1 cellular context compared by ENCODE assay signal in genomic region chrX:139750390-139750789, GRCh38.
TF ChIP-seq lines count a peak whose summit lies in the region.

No MANE protein-coding gene starts in this region.

TF ChIP-seq in HepG2, 621 proteins besides CTCF, POLR2A, EP300 and RAD21 (continued from another document):
- TF ChIP-seq, protein P1, sequence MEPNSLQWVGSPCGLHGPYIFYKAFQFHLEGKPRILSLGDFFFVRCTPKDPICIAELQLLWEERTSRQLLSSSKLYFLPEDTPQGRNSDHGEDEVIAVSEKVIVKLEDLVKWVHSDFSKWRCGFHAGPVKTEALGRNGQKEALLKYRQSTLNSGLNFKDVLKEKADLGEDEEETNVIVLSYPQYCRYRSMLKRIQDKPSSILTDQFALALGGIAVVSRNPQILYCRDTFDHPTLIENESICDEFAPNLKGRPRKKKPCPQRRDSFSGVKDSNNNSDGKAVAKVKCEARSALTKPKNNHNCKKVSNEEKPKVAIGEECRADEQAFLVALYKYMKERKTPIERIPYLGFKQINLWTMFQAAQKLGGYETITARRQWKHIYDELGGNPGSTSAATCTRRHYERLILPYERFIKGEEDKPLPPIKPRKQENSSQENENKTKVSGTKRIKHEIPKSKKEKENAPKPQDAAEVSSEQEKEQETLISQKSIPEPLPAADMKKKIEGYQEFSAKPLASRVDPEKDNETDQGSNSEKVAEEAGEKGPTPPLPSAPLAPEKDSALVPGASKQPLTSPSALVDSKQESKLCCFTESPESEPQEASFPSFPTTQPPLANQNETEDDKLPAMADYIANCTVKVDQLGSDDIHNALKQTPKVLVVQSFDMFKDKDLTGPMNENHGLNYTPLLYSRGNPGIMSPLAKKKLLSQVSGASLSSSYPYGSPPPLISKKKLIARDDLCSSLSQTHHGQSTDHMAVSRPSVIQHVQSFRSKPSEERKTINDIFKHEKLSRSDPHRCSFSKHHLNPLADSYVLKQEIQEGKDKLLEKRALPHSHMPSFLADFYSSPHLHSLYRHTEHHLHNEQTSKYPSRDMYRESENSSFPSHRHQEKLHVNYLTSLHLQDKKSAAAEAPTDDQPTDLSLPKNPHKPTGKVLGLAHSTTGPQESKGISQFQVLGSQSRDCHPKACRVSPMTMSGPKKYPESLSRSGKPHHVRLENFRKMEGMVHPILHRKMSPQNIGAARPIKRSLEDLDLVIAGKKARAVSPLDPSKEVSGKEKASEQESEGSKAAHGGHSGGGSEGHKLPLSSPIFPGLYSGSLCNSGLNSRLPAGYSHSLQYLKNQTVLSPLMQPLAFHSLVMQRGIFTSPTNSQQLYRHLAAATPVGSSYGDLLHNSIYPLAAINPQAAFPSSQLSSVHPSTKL (CRISPR knock-in tag; IDR thresholded peaks at IDR 0.05): no peak
- TF ChIP-seq ZSCAN21 (CRISPR knock-in tag; IDR thresholded peaks at IDR 0.05; ENCODE audit: borderline replicate concordance): no peak
- no peak for TF ChIP-seq IRF1 (CRISPR knock-in tag; IDR thresholded peaks at IDR 0.05; ENCODE audit: low read depth)
- TF ChIP-seq ZNF839 (CRISPR knock-in tag; IDR thresholded peaks at IDR 0.05; ENCODE audit: borderline replicate concordance): no peak
- no peak for TF ChIP-seq CC2D1A (CRISPR knock-in tag; IDR thresholded peaks at IDR 0.05)
- TF ChIP-seq NR1H2 (CRISPR knock-in tag; IDR thresholded peaks at IDR 0.05; ENCODE audit: borderline replicate concordance, low read depth): no peak
- no peak for TF ChIP-seq ZNF615 (CRISPR knock-in tag; IDR thresholded peaks at IDR 0.05; ENCODE audit: borderline replicate concordance)
- TF ChIP-seq GATA4 (IDR thresholded peaks at IDR 0.05; ENCODE audit: borderline replicate concordance, low read depth): no peak
- no peak for TF ChIP-seq DMAP1 (CRISPR knock-in tag; IDR thresholded peaks at IDR 0.05)
- TF ChIP-seq, protein P2, sequence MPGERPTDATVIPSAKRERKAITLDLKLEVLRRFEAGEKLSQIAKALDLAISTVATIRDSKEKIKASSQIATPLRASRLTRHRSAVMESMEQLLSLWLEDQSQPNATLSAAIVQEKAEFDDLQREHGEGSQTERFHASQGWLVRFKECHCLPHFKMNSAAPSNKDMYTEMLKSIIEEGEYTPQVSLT (CRISPR knock-in tag; IDR thresholded peaks at IDR 0.05; ENCODE audit: borderline replicate concordance, low read depth): no peak
- TF ChIP-seq HOXA5 (CRISPR knock-in tag; IDR thresholded peaks at IDR 0.05): no peak
- TF ChIP-seq ZFP36L2 (CRISPR knock-in tag; IDR thresholded peaks at IDR 0.05): no peak
- TF ChIP-seq, protein P3, sequence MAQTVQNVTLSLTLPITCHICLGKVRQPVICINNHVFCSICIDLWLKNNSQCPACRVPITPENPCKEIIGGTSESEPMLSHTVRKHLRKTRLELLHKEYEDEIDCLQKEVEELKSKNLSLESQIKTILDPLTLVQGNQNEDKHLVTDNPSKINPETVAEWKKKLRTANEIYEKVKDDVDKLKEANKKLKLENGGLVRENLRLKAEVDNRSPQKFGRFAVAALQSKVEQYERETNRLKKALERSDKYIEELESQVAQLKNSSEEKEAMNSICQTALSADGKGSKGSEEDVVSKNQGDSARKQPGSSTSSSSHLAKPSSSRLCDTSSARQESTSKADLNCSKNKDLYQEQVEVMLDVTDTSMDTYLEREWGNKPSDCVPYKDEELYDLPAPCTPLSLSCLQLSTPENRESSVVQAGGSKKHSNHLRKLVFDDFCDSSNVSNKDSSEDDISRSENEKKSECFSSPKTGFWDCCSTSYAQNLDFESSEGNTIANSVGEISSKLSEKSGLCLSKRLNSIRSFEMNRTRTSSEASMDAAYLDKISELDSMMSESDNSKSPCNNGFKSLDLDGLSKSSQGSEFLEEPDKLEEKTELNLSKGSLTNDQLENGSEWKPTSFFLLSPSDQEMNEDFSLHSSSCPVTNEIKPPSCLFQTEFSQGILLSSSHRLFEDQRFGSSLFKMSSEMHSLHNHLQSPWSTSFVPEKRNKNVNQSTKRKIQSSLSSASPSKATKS (CRISPR knock-in tag; IDR thresholded peaks at IDR 0.05): no peak
- TF ChIP-seq KDM1A (CRISPR knock-in tag; IDR thresholded peaks at IDR 0.05): no peak
- no peak for TF ChIP-seq ZNF382 (CRISPR knock-in tag; IDR thresholded peaks at IDR 0.05; ENCODE audit: borderline replicate concordance)
- TF ChIP-seq ZNF205 (CRISPR knock-in tag; IDR thresholded peaks at IDR 0.05): no peak
- no peak for TF ChIP-seq SP1 (IDR thresholded peaks at IDR 0.05)
- no peak for TF ChIP-seq SP1 (CRISPR knock-in tag; IDR thresholded peaks at IDR 0.05)
- no peak for TF ChIP-seq ZNF891 (CRISPR knock-in tag; IDR thresholded peaks at IDR 0.05)
